In the genomic region with DNA sequence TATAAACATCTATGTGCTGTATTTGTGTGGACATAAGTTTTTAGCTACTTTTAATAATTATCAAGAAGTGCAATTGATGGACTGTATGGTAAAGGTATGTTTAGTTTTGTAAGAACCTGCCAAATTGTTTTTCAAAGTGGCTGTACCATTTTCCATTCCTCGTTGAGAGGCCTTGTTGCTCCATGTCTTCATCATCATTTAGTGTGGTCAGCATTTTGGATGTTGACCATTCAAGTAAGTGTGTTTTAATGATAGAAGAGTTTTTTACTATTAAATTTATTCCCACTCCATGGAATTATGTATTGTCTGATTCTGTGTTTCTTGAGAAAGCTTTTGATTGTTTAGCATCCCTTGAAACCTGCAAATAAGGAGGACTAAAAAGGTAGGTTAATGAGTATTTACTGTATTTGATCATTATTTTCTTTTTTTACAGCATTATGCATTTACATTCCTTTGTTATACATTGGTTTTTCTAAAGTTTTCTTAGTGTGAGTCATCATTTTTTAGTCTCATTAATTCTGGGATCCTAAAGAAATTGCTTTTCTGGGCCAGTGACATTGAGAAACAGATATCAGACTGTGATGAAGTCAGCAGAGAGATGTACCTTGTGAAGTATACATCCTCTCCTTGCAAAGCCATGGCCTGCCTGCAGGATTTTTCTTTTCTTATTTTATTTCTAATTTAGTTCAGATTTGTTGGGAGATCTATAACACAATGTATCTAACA, we compare ENCODE assay signal across 32 cellular contexts.
DNase-seq lines count a peak whose midpoint lies in the region; ATAC-seq, FAIRE-seq and TF ChIP-seq lines count a peak whose summit lies in the region.
"Had no signal": no experiment of that assay in that cellular context is flagged by ENCODE, and none has a peak within 500 bp of the region (broad histone marks: within the 10 kb centered on the region; RNA-seq: fewer than 3 reads in every experiment).

No MANE protein-coding gene starts in this region.

- H3K23ac ChIP-seq in IMR-90 (ENCODE audit: low read depth, low read length), result no peak overlapping the region
- no peak overlapping the region for H3K23ac ChIP-seq in H9 (ENCODE audit: insufficient read length, low read depth, low read length)

- no peaks in the 10 kb centered on the region for H3K36me3 ChIP-seq in IMR-90 (ENCODE audit: control insufficient read depth, insufficient read depth, low read length)
- H3K36me3 ChIP-seq in K562 (ENCODE audit: control insufficient read depth, insufficient read depth, low read length), result no peaks in the 10 kb centered on the region
- H3K36me3 ChIP-seq: ascending aorta, esophagus squamous epithelium had no signal

- no peak overlapping the region; the same call in 2 of the 3 replicates for H2BK15ac ChIP-seq in IMR-90 (ENCODE audit: low read depth, low read length)
- H2BK15ac ChIP-seq in H9 (ENCODE audit: low read depth, low read length), result no peak overlapping the region

- H2AK5ac ChIP-seq in IMR-90 (ENCODE audit: low read depth, low read length) (no peak overlapping the region), H9 (ENCODE audit: insufficient read length, low read length) (no peak overlapping the region)

- no peak overlapping the region for H3K9ac ChIP-seq in IMR-90 (ENCODE audit: low read depth, low read length)
- H3K9ac ChIP-seq in K562 (ENCODE audit: insufficient read depth in 1 of 2, low read depth in 2 of 2, low read length in 2 of 2), result no peak overlapping the region
- H3K9ac ChIP-seq in H9 (ENCODE audit: extremely low read depth, insufficient read length, low read length), result no peak overlapping the region

- H3K18ac ChIP-seq in IMR-90 (ENCODE audit: low read depth, low read length), result no peak overlapping the region; the same call in 1 of the 2 replicates
- no peak overlapping the region for H3K18ac ChIP-seq in H9 (ENCODE audit: insufficient read length, low read depth, low read length)

- H3K4me3 Mint-ChIP-seq in H9, result no peak overlapping the region
- H3K4me3 Mint-ChIP-seq: activated B cell treated with CpG ODN at 0.5 μM for 24 hours; activated naive CD8-positive, alpha-beta T cell; activated T-cell treated with anti-CD3 and anti-CD28 coated beads, Interleukin-2, amount 50 U/mL, for 24 hours; CD4-positive, CD25-positive, alpha-beta regulatory T cell; natural killer cell treated with Interleukin-12 subunit alpha and Interleukin-12 subunit beta and Interleukin-15 and Interleukin-18, amount 100 ng/mL, for 72 hours; stimulated activated memory B cell treated with anti-CD40 and anti-IgM and Interleukin-4, amounts not matched to agents 10 μg/mL and 1 μg/mL and 100 μg/mL, for 72 hours had no signal

- TF ChIP-seq RAD21 in IMR-90 (IDR thresholded peaks at IDR 0.05; ENCODE audit: low read length), result no peak
- TF ChIP-seq RAD21 in K562 (CRISPR knock-in tag; conservative IDR thresholded peaks at IDR 0.05 in 1 of 2, IDR thresholded peaks at IDR 0.05 in 1 of 2), result no peak

- no TSS peak for BruUV-seq in IMR-90 (replicated peaks; lab: Mats Ljungman, UMichigan)
- no TSS peak for BruUV-seq in K562 (replicated peaks; lab: Mats Ljungman, UMichigan)

- peak; percentile 40 for ATAC-seq in IMR-90 (ENCODE audit: low read depth)
- ATAC-seq in K562, result no peak
- ATAC-seq: natural killer cell treated with Interleukin-12 subunit alpha and Interleukin-12 subunit beta and Interleukin-15 and Interleukin-18, amount 100 ng/mL, for 72 hours; stimulated activated memory B cell treated with anti-CD40 and anti-IgM and Interleukin-4, amounts not matched to agents 10 μg/mL and 1 μg/mL and 100 μg/mL, for 72 hours had no signal

- H4K8ac ChIP-seq in IMR-90 (ENCODE audit: low read depth in 2 of 2, low read length in 2 of 2) (no peak overlapping the region), H9 (replicated peaks; ENCODE audit: insufficient read length, low read depth, low read length) (no peak overlapping the region)

- H2BK5ac ChIP-seq in IMR-90 (ENCODE audit: low read depth, low read length, poor library complexity, severe bottlenecking), result peak overlapping the region; percentile 42
- H2BK5ac ChIP-seq in H9 (ENCODE audit: insufficient read length, low read length), result no peak overlapping the region

- no peak overlapping the region for H3T11ph ChIP-seq in H9 (ENCODE audit: low read length)

- H3K27me3 ChIP-seq in IMR-90 (ENCODE audit: control insufficient read depth, insufficient read depth, low read length) (no peaks in the 10 kb centered on the region), K562 (ENCODE audit: control insufficient read depth in 2 of 2, insufficient read depth in 2 of 2, low read length in 2 of 2) (no peaks in the 10 kb centered on the region), H9 (ENCODE audit: insufficient read depth, low read length) (no peaks in the 10 kb centered on the region)
- H3K27me3 ChIP-seq: ascending aorta, esophagus squamous epithelium had no signal

- H2BK20ac ChIP-seq in IMR-90 (ENCODE audit: low read depth, low read length) (peak overlapping the region; percentile 33; the same call in 1 of the 2 replicates), H9 (ENCODE audit: low read depth, low read length, poor library complexity, severe bottlenecking) (no peak overlapping the region)

- TF ChIP-seq CTCF in IMR-90 (conservative IDR thresholded peaks at IDR 0.05; ENCODE audit: low read depth, low read length) (no peak), K562 (IDR thresholded peaks at IDR 0.05 in 2 of 3, conservative IDR thresholded peaks at IDR 0.05 in 1 of 3; ENCODE audit: insufficient read depth in 2 of 3, low read depth in 1 of 3, low read length in 3 of 3) (no peak), fibroblast of villous mesenchyme (IDR thresholded peaks at IDR 0.05; ENCODE audit: insufficient read depth, low read depth, low read length) (no peak), GM20000 (IDR thresholded peaks at IDR 0.05; ENCODE audit: extremely low read depth, missing control alignments) (no peak), H9 (conservative IDR thresholded peaks at IDR 0.05) (no peak)

- DNase-seq in A172 (ENCODE audit: low spot score), result peak; percentile 11
- peak; percentile 65 for DNase-seq in IMR-90
- DNase-seq in K562 (ENCODE audit: extremely low read depth in 1 of 4, low spot score in 3 of 4), result no peak
- DNase-seq in fibroblast of villous mesenchyme (ENCODE audit: low read depth), result peak; percentile 42
- no peak for DNase-seq in GM20000 (ENCODE audit: low spot score)
- no peak for DNase-seq in stimulated activated CD8-positive, alpha-beta memory T cell treated with anti-CD3 and anti-CD28 coated beads, Interleukin-4, amount 100 ng/mL, for 48 hours
- no peak for DNase-seq in H9
- no peak for DNase-seq in amniotic stem cell (lab: John Stamatoyannopoulos, UW)
- DNase-seq: activated B cell treated with CpG ODN at 0.5 μM for 24 hours; activated CD4-positive, alpha-beta T cell treated with anti-CD3 and anti-CD28 coated beads, Interleukin-2, amount 50 U/mL, for 1 hour; activated effector memory CD4-positive, alpha-beta T cell treated with anti-CD3 and anti-CD28 coated beads, Interleukin-2, amount 50 U/mL, for 16 hours; activated T-cell treated with anti-CD3 and anti-CD28 coated beads, Interleukin-2, amount 50 U/mL, for 24 hours; AML-193; CD4-positive, CD25-positive, alpha-beta regulatory T cell; DMS79 treated with DMSO at 0.1 percent for 48 hours; esophagus squamous epithelium; H7; Karpas-422; mammary epithelial cell; MV-4-11; NCI-H1436; NCI-H2081 treated with DMSO at 0.1 percent for 48 hours; NCI-H446; NCI-H748 treated with DMSO at 0.1 percent for 48 hours; trophoblast cell had no signal

- no peak overlapping the region for H2AK9ac ChIP-seq in IMR-90 (replicated peaks; ENCODE audit: low read depth, low read length, poor library complexity)

- H4K5ac ChIP-seq in IMR-90 (ENCODE audit: low read depth, low read length), result no peak overlapping the region
- no peak overlapping the region for H4K5ac ChIP-seq in H9 (ENCODE audit: insufficient read length, low read depth, low read length)

- H2BK12ac ChIP-seq in H9 (ENCODE audit: insufficient read length, low read depth, low read length), result no peak overlapping the region

- no peak overlapping the region for H3K27ac Mint-ChIP-seq in H9
- H3K27ac Mint-ChIP-seq: activated B cell treated with CpG ODN at 0.5 μM for 24 hours; activated naive CD8-positive, alpha-beta T cell; activated T-cell treated with anti-CD3 and anti-CD28 coated beads, Interleukin-2, amount 50 U/mL, for 24 hours; CD4-positive, CD25-positive, alpha-beta regulatory T cell; natural killer cell treated with Interleukin-12 subunit alpha and Interleukin-12 subunit beta and Interleukin-15 and Interleukin-18, amount 100 ng/mL, for 72 hours; stimulated activated memory B cell treated with anti-CD40 and anti-IgM and Interleukin-4, amounts not matched to agents 10 μg/mL and 1 μg/mL and 100 μg/mL, for 72 hours had no signal

- no peak for TF ChIP-seq EP300 in K562 (IDR thresholded peaks at IDR 0.05; ENCODE audit: low read length)

- H3K36me3 Mint-ChIP-seq in H9 (ENCODE audit: insufficient read depth in 1 of 3, low read depth in 3 of 3), result peaks cover 0 to 8% (median 3%) of the 10 kb centered on the region in 3 experiments; a peak in 5 of 7 replicates
- H3K36me3 Mint-ChIP-seq: activated naive CD8-positive, alpha-beta T cell; CD4-positive, CD25-positive, alpha-beta regulatory T cell; natural killer cell treated with Interleukin-12 subunit alpha and Interleukin-12 subunit beta and Interleukin-15 and Interleukin-18, amount 100 ng/mL, for 72 hours; stimulated activated memory B cell treated with anti-CD40 and anti-IgM and Interleukin-4, amounts not matched to agents 10 μg/mL and 1 μg/mL and 100 μg/mL, for 72 hours had no signal

- H3K14ac ChIP-seq in IMR-90 (replicated peaks; ENCODE audit: low read depth, low read length) (no peak overlapping the region), H9 (ENCODE audit: insufficient read depth, low read length) (no peak overlapping the region)

- H4K91ac ChIP-seq in IMR-90 (ENCODE audit: insufficient read depth, low read depth, low read length) (no peak overlapping the region; the same call in 1 of the 2 replicates), H9 (ENCODE audit: insufficient read length, low read depth, low read length) (no peak overlapping the region)

- H3K79me2 ChIP-seq in K562 (ENCODE audit: control insufficient read depth, insufficient read depth, low read length) (no peaks in the 10 kb centered on the region), H9 (ENCODE audit: insufficient read depth, low read length) (no peaks in the 10 kb centered on the region)

- H2BK120ac ChIP-seq in IMR-90 (ENCODE audit: low read depth, low read length) (no peak overlapping the region), H9 (ENCODE audit: low read depth, low read length, poor library complexity, severe bottlenecking) (no peak overlapping the region)

- no peaks in the 10 kb centered on the region for H3K27me3 Mint-ChIP-seq in H9 (ENCODE audit: low read depth)
- H3K27me3 Mint-ChIP-seq: activated B cell treated with CpG ODN at 0.5 μM for 24 hours; activated naive CD8-positive, alpha-beta T cell; activated T-cell treated with anti-CD3 and anti-CD28 coated beads, Interleukin-2, amount 50 U/mL, for 24 hours; CD4-positive, CD25-positive, alpha-beta regulatory T cell; natural killer cell treated with Interleukin-12 subunit alpha and Interleukin-12 subunit beta and Interleukin-15 and Interleukin-18, amount 100 ng/mL, for 72 hours; stimulated activated memory B cell treated with anti-CD40 and anti-IgM and Interleukin-4, amounts not matched to agents 10 μg/mL and 1 μg/mL and 100 μg/mL, for 72 hours had no signal

- H3K9me3 ChIP-seq in IMR-90 (ENCODE audit: control insufficient read depth, insufficient read depth, low read length), result 0 out of 2 replicates have a peak, but pooled peaks cover 2% of the 10 kb centered on the region
- H3K9me3 ChIP-seq in K562 (replicated peaks; ENCODE audit: control insufficient read depth, insufficient read depth, low read depth, low read length), result no peaks in the 10 kb centered on the region
- peaks cover 10% of the 10 kb centered on the region for H3K9me3 ChIP-seq in H9 (ENCODE audit: control insufficient read depth, low read depth, low read length)
- H3K9me3 ChIP-seq: ascending aorta, esophagus squamous epithelium had no signal

- H3K4ac ChIP-seq in IMR-90 (ENCODE audit: low read depth, low read length) (no peak overlapping the region), H9 (ENCODE audit: low read depth, low read length) (no peak overlapping the region)

- H3K9me1 ChIP-seq in IMR-90 (ENCODE audit: insufficient read depth, low read length) (peaks cover 2% of the 10 kb centered on the region; the same call in 1 of the 2 replicates), K562 (ENCODE audit: control insufficient read depth, insufficient read depth, low read length) (no peaks in the 10 kb centered on the region)

- in situ Hi-C loops in IMR-90 (cut with MboI; ENCODE audit: low sequenced_read_pairs), result no loop called here
- in situ Hi-C loops in K562 (cut with MboI), result no loop called here

- no peak overlapping the region for H3K27ac ChIP-seq in IMR-90 (ENCODE audit: insufficient read depth, low read length)
- no peak overlapping the region for H3K27ac ChIP-seq in K562 (ENCODE audit: extremely low read depth, low read depth, low read length)
- no peak overlapping the region for H3K27ac ChIP-seq in H9 (ENCODE audit: insufficient read length, low read depth, low read length)
- H3K27ac ChIP-seq: ascending aorta, esophagus squamous epithelium, RWPE1 had no signal

- no peak overlapping the region for H2AFZ ChIP-seq in IMR-90 (replicated peaks; ENCODE audit: low read length, poor library complexity)
- H2AFZ ChIP-seq in K562 (ENCODE audit: low read depth, low read length), result no peak overlapping the region
- H2AFZ ChIP-seq in H9 (ENCODE audit: low read length), result no peak overlapping the region

- H3K4me2 ChIP-seq in IMR-90 (ENCODE audit: low read depth, low read length), result no peak overlapping the region
- H3K4me2 ChIP-seq in K562 (ENCODE audit: insufficient read depth, low read length), result no peak overlapping the region
- no peak overlapping the region for H3K4me2 ChIP-seq in H9 (ENCODE audit: insufficient read depth, insufficient read length, low read length)

- dilution Hi-C loops in IMR-90 (cut with HindIII; ENCODE audit: low sequenced_read_pairs, unreplicated experiment), result no loop called here

- no peak overlapping the region; the same call in 1 of the 2 replicates for H3K56ac ChIP-seq in IMR-90 (ENCODE audit: extremely low read depth, insufficient read depth, low read length)
- no peak overlapping the region for H3K56ac ChIP-seq in H9 (ENCODE audit: insufficient read length, low read depth, low read length)

- H3K4me1 ChIP-seq in IMR-90 (ENCODE audit: control insufficient read depth, insufficient read depth, low read length), result peaks cover 3% of the 10 kb centered on the region; the same call in 1 of the 2 replicates
- H3K4me1 ChIP-seq in K562 (replicated peaks in 1 of 2; ENCODE audit: control insufficient read depth in 2 of 2, insufficient read depth in 2 of 2, low read length in 2 of 2), result no peaks in the 10 kb centered on the region
- no peaks in the 10 kb centered on the region for H3K4me1 ChIP-seq in H9 (ENCODE audit: insufficient read depth, low read length)
- H3K4me1 ChIP-seq: ascending aorta, esophagus squamous epithelium had no signal

- no CpG with 5 or more reads among the region's 1 CpG for WGBS in IMR-90 (ENCODE audit: extremely low coverage in 2 of 2, insufficient read length in 1 of 2), 2 experiments
- 5% methylated on average over 1 of the region's 1 CpG for WGBS in K562 (ENCODE audit: insufficient coverage, low coverage, missing lambda C conversion rate)
- no CpG with 5 or more reads among the region's 1 CpG for WGBS in H9 (ENCODE audit: extremely low coverage, insufficient read length, low lambda C conversion rate)

- CTCF ChIA-PET in IMR-90 (lab: Yijun Ruan, JAX), result interaction anchor here (0.7 kb wide), 1 partner anchor 42 kb away, joined by 3 read pairs; no protein-coding TSS in a partner anchor
- CTCF ChIA-PET in K562 (lab: Yijun Ruan, JAX; ENCODE audit: low intra/inter-chr PET ratio), result no interaction called here

- intact Hi-C loops in IMR-90 (cut with micrococcal nuclease) (no loop called here), K562 (cut with micrococcal nuclease) (no loop called here)

- H3K79me1 ChIP-seq in IMR-90 (ENCODE audit: low read depth in 1 of 2, low read length in 2 of 2), result no peaks in the 10 kb centered on the region
- H3K79me1 ChIP-seq in H9 (ENCODE audit: insufficient read depth, low read depth, low read length, poor library complexity, severe bottlenecking), result no peaks in the 10 kb centered on the region

- TF ChIP-seq POLR2A in IMR-90 (IDR thresholded peaks at IDR 0.05; ENCODE audit: low read depth, low read length) (no peak), K562 (conservative IDR thresholded peaks at IDR 0.05) (no peak)

- no peaks in the 10 kb centered on the region for H3K23me2 ChIP-seq in H9 (ENCODE audit: insufficient read length, low read depth, low read length, poor library complexity, severe bottlenecking)

- POLR2A ChIA-PET in IMR-90 (lab: Charles Lee; ENCODE audit: unreplicated experiment) (no interaction called here), K562 (lab: Yijun Ruan, JAX) (no interaction called here)

- H4K20me1 ChIP-seq in IMR-90 (ENCODE audit: insufficient read depth, low read length) (no peaks in the 10 kb centered on the region), K562 (replicated peaks; ENCODE audit: control insufficient read depth, insufficient read depth, low read length) (no peaks in the 10 kb centered on the region), H9 (ENCODE audit: control insufficient read depth, insufficient read depth, insufficient read length) (no peaks in the 10 kb centered on the region)

- peaks cover 0 to 3% of the 10 kb centered on the region in 2 experiments; a peak in 1 of 4 replicates for H3K4me1 Mint-ChIP-seq in H9
- H3K4me1 Mint-ChIP-seq: activated B cell treated with CpG ODN at 0.5 μM for 24 hours; CD4-positive, CD25-positive, alpha-beta regulatory T cell; stimulated activated memory B cell treated with anti-CD40 and anti-IgM and Interleukin-4, amounts not matched to agents 10 μg/mL and 1 μg/mL and 100 μg/mL, for 72 hours had no signal

- H3K4me3 ChIP-seq in IMR-90 (ENCODE audit: insufficient read depth, low read depth, low read length), result no peak overlapping the region
- no peak overlapping the region for H3K4me3 ChIP-seq in K562
- no peak overlapping the region for H3K4me3 ChIP-seq in fibroblast of villous mesenchyme (ENCODE audit: low read depth, low read length)
- H3K4me3 ChIP-seq: ascending aorta, esophagus squamous epithelium had no signal

- FAIRE-seq in K562 (lab: Jason Lieb, UNC), result no peak
- FAIRE-seq: A204.1, endometrium had no signal

- peaks cover 8 to 13% of the 10 kb centered on the region in 2 experiments for H3K9me3 Mint-ChIP-seq in H9

Comparison
In these comparisons a context has a peak if more than half of its experiments do, and no peak if none do; other contexts are left out.
1. DNase-seq: peak in A172 (single experiment), IMR-90 (single experiment) and fibroblast of villous mesenchyme (single experiment); none in K562 (0 of 4), GM20000 (single experiment), stimulated activated CD8-positive, alpha-beta memory T cell treated with anti-CD3 and anti-CD28 coated beads, Interleukin-4, amount 100 ng/mL, for 48 hours (single experiment), H9 (single experiment) and amniotic stem cell (single experiment).